ENCODE assay signal across 35 cellular contexts in genomic region chr12:132333273-132333672, GRCh38. TPM values are rescaled to one million over a fixed set of nuclear protein-coding genes. Genes with fewer than 3 reads are reported as not detected.
"Had no signal": no experiment of that assay in that cellular context is flagged by ENCODE, and none has a peak within 500 bp of the region (broad histone marks: within the 10 kb centered on the region; RNA-seq: fewer than 3 reads in every experiment).

No MANE protein-coding gene starts in this region.

- H3K9me3 ChIP-seq: adrenal gland had no signal

- H3K4me3 ChIP-seq: adrenal gland had no signal

- H3K27ac ChIP-seq: adrenal gland, VCaP had no signal

- FAIRE-seq: TTC549 had no signal

- H3K36me3 ChIP-seq: adrenal gland had no signal

- DNase-seq: activated CD4-positive, alpha-beta memory T cell treated with anti-CD3 and anti-CD28 coated beads for 36 hours; activated CD4-positive, alpha-beta T cell treated with anti-CD3 and anti-CD28 coated beads for 1 hour; activated CD4-positive, alpha-beta T cell treated with anti-CD3 and anti-CD28 coated beads for 36 hours; activated CD4-positive, alpha-beta T cell treated with anti-CD3 and anti-CD28 coated beads for 48 hours; activated CD4-positive, alpha-beta T cell treated with anti-CD3 and anti-CD28 coated beads, Interleukin-2, amount 50 U/mL, for 1 hour; activated CD4-positive, alpha-beta T cell treated with anti-CD3 and anti-CD28 coated beads, Interleukin-2, amount 50 U/mL, for 4 hours; activated CD4-positive, CD25-positive, alpha-beta regulatory T cell; activated CD8-positive, alpha-beta memory T cell treated with anti-CD3 and anti-CD28 coated beads, Interleukin-2, amount 50 U/mL, for 4 hours; activated CD8-positive, alpha-beta T cell treated with anti-CD3 and anti-CD28 coated beads for 36 hours; activated effector memory CD4-positive, alpha-beta T cell treated with anti-CD3 and anti-CD28 coated beads, Interleukin-2, amount 50 U/mL, for 16 hours; activated gamma-delta T cell treated with Interleukin-2 at 50 U/mL for 16 hours; activated naive CD4-positive, alpha-beta T cell; activated naive CD4-positive, alpha-beta T cell treated with anti-CD3 and anti-CD28 coated beads for 36 hours; activated naive CD4-positive, alpha-beta T cell treated with anti-CD3 and anti-CD28 coated beads, Interleukin-2, amount 50 U/mL, for 16 hours; activated naive CD8-positive, alpha-beta T cell treated with anti-CD3 and anti-CD28 coated beads for 36 hours; activated T-cell treated with anti-CD3 and anti-CD28 coated beads for 4 hours; activated T-cell treated with anti-CD3 and anti-CD28 coated beads, Interleukin-2, amount 50 U/mL, for 1 hour; activated T-cell treated with anti-CD3 and anti-CD28 coated beads, Interleukin-2, amount 50 U/mL, for 4 hours; activated T-cell treated with anti-CD3 and anti-CD28 coated beads, Interleukin-2, amount 50 U/mL, for 72 hours; adrenal gland; amniotic stem cell; aorta; central memory CD4-positive, alpha-beta T cell; T-helper 1 cell; T-helper 2 cell; T-helper 9 cell had no signal

- ATAC-seq: activated CD4-positive, alpha-beta T cell treated with anti-CD3 and anti-CD28 coated beads for 36 hours; activated CD4-positive, CD25-positive, alpha-beta regulatory T cell treated with anti-CD3 and anti-CD28 coated beads, Interleukin-2, amount 50 U/mL, for 24 hours; activated CD8-positive, alpha-beta T cell treated with anti-CD3 and anti-CD28 coated beads for 36 hours; activated naive CD4-positive, alpha-beta T cell treated with anti-CD3 and anti-CD28 coated beads, Interleukin-2, amount 50 U/mL, for 72 hours; activated T-cell treated with anti-CD3 and anti-CD28 coated beads, Interleukin-2, amount 50 U/mL, for 4 hours; activated T-cell treated with anti-CD3 and anti-CD28 coated beads, Interleukin-2, amount 50 U/mL, for 72 hours; activated T-helper 17 cell treated with anti-CD3 and anti-CD28 coated beads, Interleukin-2, amount 50 U/mL, for 72 hours; WTC11 had no signal

RNA-seq across cellular contexts. Expression of gene GALNT9, which starts 3.9 kb away (rescaled TPM):
- total RNA-seq: activated CD8-positive, alpha-beta memory T cell treated with anti-CD3 and anti-CD28 coated beads for 36 hours; activated CD8-positive, alpha-beta T cell treated with anti-CD3 and anti-CD28 coated beads for 36 hours; activated naive CD8-positive, alpha-beta T cell treated with anti-CD3 and anti-CD28 coated beads for 36 hours; activated T-helper 1 cell treated with anti-CD3 and anti-CD28 coated beads, Interleukin-12 subunit alpha, Interleukin-12 subunit beta, Interleukin-2, Interleukin-4 antibody, amounts not matched to agents 30 ng/mL and 10 ng/mL and 1 ng/mL, durations not matched to agents 14 hours and 24 hours and 36 hours; cardiac septum had no signal
- polyA plus RNA-seq: aorta had no signal
